Comparison of ENCODE assay signal across 1 cellular context in genomic region chr11:86695391-86695790, GRCh38.
TF ChIP-seq lines count a peak whose summit lies in the region.

No MANE protein-coding gene starts in this region.

TF ChIP-seq in HCT116, 20 proteins besides CTCF, POLR2A, EP300 and RAD21 (continued from another document):
- TF ChIP-seq ZBTB33 (IDR thresholded peaks at IDR 0.05; ENCODE audit: extremely low read depth, insufficient replicate concordance, low read length), result no peak
